16 cellular contexts compared by ENCODE assay signal in genomic region chr2:20624884-20625485, GRCh38. TPM values are rescaled to one million over a fixed set of nuclear protein-coding genes. Genes with fewer than 3 reads are reported as not detected.
DNase-seq lines count a peak whose midpoint lies in the region; ATAC-seq and TF ChIP-seq lines count a peak whose summit lies in the region.
"Had no signal": no experiment of that assay in that cellular context is flagged by ENCODE, and none has a peak within 500 bp of the region (broad histone marks: within the 10 kb centered on the region; RNA-seq: fewer than 3 reads in every experiment).

No MANE protein-coding gene starts in this region.

- WGBS in endodermal cell (ENCODE audit: insufficient coverage in 1 of 2, insufficient read length in 1 of 2), 2 experiments, result 84 to 88% methylated on average over 8 to 11 of the region's 11 CpGs
- 92% methylated on average over 11 of the region's 11 CpGs for WGBS in liver

- H3K4me1 Mint-ChIP-seq in endodermal cell (peaks cover 16% of the 10 kb centered on the region), mesothelial cell of epicardium (no peaks in the 10 kb centered on the region)
- H3K4me1 Mint-ChIP-seq: activated T-helper 17 cell treated with anti-CD3 and anti-CD28 coated beads, Interleukin-2, amount 50 U/mL, for 72 hours had no signal

- H3K27ac Mint-ChIP-seq in endodermal cell (peak overlapping the region; percentile 72), mesothelial cell of epicardium (no peak overlapping the region)

- no peak for TF ChIP-seq RAD21 in liver (IDR thresholded peaks at IDR 0.05)

- no peak for ATAC-seq in gastrocnemius medialis
- ATAC-seq in HG02588 (IDR thresholded peaks at IDR 0.05; ENCODE audit: unreplicated experiment), result no peak
- ATAC-seq: activated T-helper 17 cell treated with anti-CD3 and anti-CD28 coated beads, Interleukin-2, amount 50 U/mL, for 72 hours had no signal

- H3K4me1 ChIP-seq in endodermal cell (ENCODE audit: control insufficient read depth, insufficient read depth, low read length) (peaks cover 6% of the 10 kb centered on the region), liver (ENCODE audit: control insufficient read depth in 4 of 4, insufficient read depth in 4 of 4, low read length in 3 of 4) (no peaks in the 10 kb centered on the region), gastrocnemius medialis (peaks cover 39 to 57% of the 10 kb centered on the region in 2 donors)
- H3K4me1 ChIP-seq: Caco-2, pancreas had no signal

- H3K9me3 ChIP-seq in endodermal cell (ENCODE audit: control insufficient read depth, low read length), result no peaks in the 10 kb centered on the region
- H3K9me3 ChIP-seq in liver (ENCODE audit: control insufficient read depth in 4 of 4, low read length in 3 of 4), result no peaks in the 10 kb centered on the region
- no peaks in the 10 kb centered on the region for H3K9me3 ChIP-seq in gastrocnemius medialis
- H3K9me3 ChIP-seq: Caco-2, pancreas had no signal

- peak overlapping the region; percentile 77 for H3K27ac ChIP-seq in C4-2B
- H3K27ac ChIP-seq in endodermal cell (ENCODE audit: low read depth, low read length), result no peak overlapping the region
- H3K27ac ChIP-seq in liver (ENCODE audit: low read depth in 1 of 2, low read length in 2 of 2), result peak overlapping the region; percentile 14 to 62
- H3K27ac ChIP-seq in gastrocnemius medialis, result peak overlapping the region; percentile 68 to 93 (median 82)

- H3K27me3 Mint-ChIP-seq in endodermal cell (ENCODE audit: insufficient read depth), result no peaks in the 10 kb centered on the region
- H3K27me3 Mint-ChIP-seq in mesothelial cell of epicardium (ENCODE audit: low read depth), result no peaks in the 10 kb centered on the region
- H3K27me3 Mint-ChIP-seq: activated T-helper 17 cell treated with anti-CD3 and anti-CD28 coated beads, Interleukin-2, amount 50 U/mL, for 72 hours had no signal

- intact Hi-C loops in gastrocnemius medialis (cut with DNase I; ENCODE audit: low total_unique reads), result no loop called here

- H3K27me3 ChIP-seq in endodermal cell (ENCODE audit: control insufficient read depth, insufficient read depth, low read length, poor library complexity, severe bottlenecking) (no peaks in the 10 kb centered on the region), liver (ENCODE audit: control insufficient read depth in 4 of 4, insufficient read depth in 4 of 4, low read length in 3 of 4) (no peaks in the 10 kb centered on the region), gastrocnemius medialis (no peaks in the 10 kb centered on the region)
- H3K27me3 ChIP-seq: pancreas had no signal

- H3K9ac ChIP-seq in endodermal cell (ENCODE audit: extremely low read depth, low read length, poor library complexity, severe bottlenecking), result no peak overlapping the region
- no peak overlapping the region for H3K9ac ChIP-seq in liver (ENCODE audit: low read depth in 1 of 2, low read length in 2 of 2)

- in situ Hi-C loops in gastrocnemius medialis (cut with MboI; ENCODE audit: low sequenced_read_pairs in 4 of 4), result loop anchor here in 1 of 4 donors (25.0 kb wide), 1 partner anchor 563 kb away; the partner anchor contains the start of gene LAPTM4A

- TF ChIP-seq CTCF in C4-2B (conservative IDR thresholded peaks at IDR 0.05), result no peak
- no peak for TF ChIP-seq CTCF in endodermal cell (conservative IDR thresholded peaks at IDR 0.05)
- no peak for TF ChIP-seq CTCF in liver (IDR thresholded peaks at IDR 0.05; ENCODE audit: low read depth, low read length, missing input control)
- no peak for TF ChIP-seq CTCF in gastrocnemius medialis (IDR thresholded peaks at IDR 0.05 in 4 of 5, conservative IDR thresholded peaks at IDR 0.05 in 1 of 5)
- no peak for TF ChIP-seq CTCF in mesothelial cell of epicardium (IDR thresholded peaks at IDR 0.05; ENCODE audit: unreplicated experiment)

- no peaks in the 10 kb centered on the region for H3K36me3 ChIP-seq in endodermal cell (ENCODE audit: control insufficient read depth, insufficient read depth, low read length)
- peaks cover 0 to 18% (median 8%) of the 10 kb centered on the region in 4 donors for H3K36me3 ChIP-seq in liver (ENCODE audit: control insufficient read depth in 4 of 4, insufficient read depth in 3 of 4, low read depth in 1 of 4, low read length in 3 of 4)
- peaks cover 0 to 22% of the 10 kb centered on the region in 2 donors for H3K36me3 ChIP-seq in gastrocnemius medialis

- TF ChIP-seq POLR2A in gastrocnemius medialis (IDR thresholded peaks at IDR 0.05), result no peak

- H3K9me3 Mint-ChIP-seq in endodermal cell (no peaks in the 10 kb centered on the region), mesothelial cell of epicardium (no peaks in the 10 kb centered on the region)
- H3K9me3 Mint-ChIP-seq: activated T-helper 17 cell treated with anti-CD3 and anti-CD28 coated beads, Interleukin-2, amount 50 U/mL, for 72 hours had no signal

- H3K36me3 Mint-ChIP-seq in endodermal cell (ENCODE audit: low read depth) (peaks cover 11% of the 10 kb centered on the region), mesothelial cell of epicardium (peaks cover 7% of the 10 kb centered on the region)

- DNase-seq in endodermal cell (no peak), gastrocnemius medialis (no peak), mesothelial cell of epicardium (ENCODE audit: low spot score in 2 of 2, unreplicated experiment in 2 of 2) (no peak), DMS153 treated with DMSO at 0.1 percent for 48 hours (lab: John Stamatoyannopoulos, UW; ENCODE audit: unreplicated experiment) (no peak), putamen (ENCODE audit: low spot score) (no peak)
- DNase-seq: ACHN; activated CD4-positive, alpha-beta T cell treated with anti-CD3 and anti-CD28 coated beads, Interleukin-2, amount 50 U/mL, for 4 hours; dermis blood vessel endothelial cell; MM.1S; NCI-H82 had no signal

- H3K4me3 ChIP-seq in endodermal cell (ENCODE audit: low read length), result no peak overlapping the region
- H3K4me3 ChIP-seq in liver (ENCODE audit: low read depth in 1 of 3, low read length in 3 of 3), result no peak overlapping the region
- no peak overlapping the region for H3K4me3 ChIP-seq in gastrocnemius medialis
- H3K4me3 ChIP-seq: pancreas had no signal

- H3K4me3 Mint-ChIP-seq in endodermal cell (no peak overlapping the region), mesothelial cell of epicardium (no peak overlapping the region)
- H3K4me3 Mint-ChIP-seq: activated T-helper 17 cell treated with anti-CD3 and anti-CD28 coated beads, Interleukin-2, amount 50 U/mL, for 72 hours had no signal

TF ChIP-seq in liver, 16 proteins besides CTCF, POLR2A, EP300 and RAD21 (continues in another document):
- no peak for TF ChIP-seq EGR1 (IDR thresholded peaks at IDR 0.05; ENCODE audit: low read depth in 2 of 2)
- TF ChIP-seq JUND (IDR thresholded peaks at IDR 0.05), result no peak
- TF ChIP-seq NR2F2 (IDR thresholded peaks at IDR 0.05), result no peak
- no peak for TF ChIP-seq RXRA (IDR thresholded peaks at IDR 0.05)
- no peak for TF ChIP-seq ATF3 (IDR thresholded peaks at IDR 0.05)
- no peak for TF ChIP-seq GABPA (IDR thresholded peaks at IDR 0.05 in 1 of 2, conservative IDR thresholded peaks at IDR 0.05 in 1 of 2)
- TF ChIP-seq FOXA2 (IDR thresholded peaks at IDR 0.05), result no peak
- TF ChIP-seq, protein P1, sequence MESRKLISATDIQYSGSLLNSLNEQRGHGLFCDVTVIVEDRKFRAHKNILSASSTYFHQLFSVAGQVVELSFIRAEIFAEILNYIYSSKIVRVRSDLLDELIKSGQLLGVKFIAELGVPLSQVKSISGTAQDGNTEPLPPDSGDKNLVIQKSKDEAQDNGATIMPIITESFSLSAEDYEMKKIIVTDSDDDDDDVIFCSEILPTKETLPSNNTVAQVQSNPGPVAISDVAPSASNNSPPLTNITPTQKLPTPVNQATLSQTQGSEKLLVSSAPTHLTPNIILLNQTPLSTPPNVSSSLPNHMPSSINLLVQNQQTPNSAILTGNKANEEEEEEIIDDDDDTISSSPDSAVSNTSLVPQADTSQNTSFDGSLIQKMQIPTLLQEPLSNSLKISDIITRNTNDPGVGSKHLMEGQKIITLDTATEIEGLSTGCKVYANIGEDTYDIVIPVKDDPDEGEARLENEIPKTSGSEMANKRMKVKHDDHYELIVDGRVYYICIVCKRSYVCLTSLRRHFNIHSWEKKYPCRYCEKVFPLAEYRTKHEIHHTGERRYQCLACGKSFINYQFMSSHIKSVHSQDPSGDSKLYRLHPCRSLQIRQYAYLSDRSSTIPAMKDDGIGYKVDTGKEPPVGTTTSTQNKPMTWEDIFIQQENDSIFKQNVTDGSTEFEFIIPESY (IDR thresholded peaks at IDR 0.05), result no peak
- no peak for TF ChIP-seq MAX (IDR thresholded peaks at IDR 0.05)
- TF ChIP-seq SP1 (IDR thresholded peaks at IDR 0.05), result no peak
- TF ChIP-seq HNF4A (conservative IDR thresholded peaks at IDR 0.05), result no peak
- TF ChIP-seq TAF1 (conservative IDR thresholded peaks at IDR 0.05), result no peak
- no peak for TF ChIP-seq HNF4G (IDR thresholded peaks at IDR 0.05)

RNA-seq across cellular contexts. Expression of gene HS1BP3, which starts 25.9 kb away (rescaled TPM):
- 10 to 100 TPM; 23.0 to 26.2 TPM for total RNA-seq in endodermal cell
- 19.6 TPM for polyA plus RNA-seq in endodermal cell (2013, experiment 1 of 2)
- polyA plus RNA-seq in endodermal cell (2013, experiment 2 of 2), result 16.8 TPM
- 10 to 100 TPM in 1 of 2 donors, 1 to 10 TPM in 1; 7.7 to 14.1 TPM for total RNA-seq in liver
- 10 to 100 TPM in 1 of 2 donors, 1 to 10 TPM in 1; 7.8 to 15.4 TPM for polyA plus RNA-seq in liver
- 10 to 100 TPM; 16.6 to 26.9 (median 19.4) TPM for total RNA-seq in gastrocnemius medialis
- total RNA-seq in mesothelial cell of epicardium, result 14.3 to 16.5 TPM (median 14.6 TPM) in 3 replicates

RNA-seq across cellular contexts. Expression of gene GDF7, which starts 42.0 kb away (rescaled TPM):
- under 1 TPM; 0.07 to 0.09 TPM for total RNA-seq in endodermal cell
- 9.4 TPM for polyA plus RNA-seq in endodermal cell (2013, experiment 1 of 2)
- 8.1 TPM for polyA plus RNA-seq in endodermal cell (2013, experiment 2 of 2)
- 1 to 10 TPM; 5.0 to 7.2 TPM for total RNA-seq in liver
- polyA plus RNA-seq in liver, result 1 to 10 TPM in 1 of 2 donors, under 1 TPM in 1; 0.89 to 1.6 TPM
- total RNA-seq in gastrocnemius medialis, result under 1 TPM in 3 of 4 donors, not detected in 1; 0.02 to 0.10 (median 0.07) TPM
- 3.0 to 3.2 TPM (median 3.1 TPM) in 3 replicates for total RNA-seq in mesothelial cell of epicardium
